8 cellular contexts compared by ENCODE assay signal in genomic region chr17:75404739-75405364, GRCh38. TPM values are rescaled to one million over a fixed set of nuclear protein-coding genes. Genes with fewer than 3 reads are reported as not detected.
A peak's percentile ranks its signal among the peaks of the same experiment; 100 is the strongest.
DNase-seq lines count a peak whose midpoint lies in the region; ATAC-seq, FAIRE-seq and TF ChIP-seq lines count a peak whose summit lies in the region.

No MANE protein-coding gene starts in this region.

- ATAC-seq in GM18870 (IDR thresholded peaks at IDR 0.05; ENCODE audit: unreplicated experiment) (peak; percentile 14), HG02970 (IDR thresholded peaks at IDR 0.05; ENCODE audit: low FRiP score, unreplicated experiment) (peak; percentile 16)

- H3K4me3 ChIP-seq in subcutaneous abdominal adipose tissue (ENCODE audit: low read depth in 1 of 5, low read length in 5 of 5), result peak overlapping the region; percentile 82 to 95 (median 95)

- no peaks in the 10 kb centered on the region for H3K9me3 ChIP-seq in subcutaneous abdominal adipose tissue (ENCODE audit: control insufficient read depth in 5 of 5, low read length in 5 of 5)

- H3K27ac ChIP-seq in subcutaneous abdominal adipose tissue (ENCODE audit: low read depth, low read length), result peak overlapping the region; percentile 92

- no peaks in the 10 kb centered on the region for H3K27me3 ChIP-seq in subcutaneous abdominal adipose tissue (ENCODE audit: control insufficient read depth in 5 of 5, insufficient read depth in 4 of 5, low read length in 5 of 5)

- peaks cover 4 to 44% (median 31%) of the 10 kb centered on the region in 5 donors for H3K4me1 ChIP-seq in subcutaneous abdominal adipose tissue (ENCODE audit: control insufficient read depth in 5 of 5, insufficient read depth in 5 of 5, low read length in 5 of 5)

- DNase-seq in NCI-H69 (lab: John Stamatoyannopoulos, UW) (peak; percentile 67), activated T-cell treated with anti-CD3 and anti-CD28 coated beads for 24 hours (ENCODE audit: low read depth) (peak; percentile 37), erythroblast (lab: John Stamatoyannopoulos, UW) (peak; percentile 74 to 81), myocyte (ENCODE audit: low read depth) (peak; percentile 36), GM12892 (ENCODE audit: insufficient read length) (no peak)

- peak overlapping the region; percentile 84 to 97 (median 95) for H3K9ac ChIP-seq in subcutaneous abdominal adipose tissue (ENCODE audit: low read length in 5 of 5)

- FAIRE-seq in GM12892 (lab: Jason Lieb, UNC), result no peak

- H3K36me3 ChIP-seq in subcutaneous abdominal adipose tissue (ENCODE audit: control insufficient read depth in 5 of 5, insufficient read depth in 5 of 5, low read length in 5 of 5), result no peaks in the 10 kb centered on the region

- TF ChIP-seq POLR2A in erythroblast (IDR thresholded peaks at IDR 0.05; ENCODE audit: low read length) (no peak), GM12892 (IDR thresholded peaks at IDR 0.05; ENCODE audit: low read depth, low read length) (no peak)

RNA-seq across cellular contexts. Expression of gene GRB2, which starts 0.6 kb away (rescaled TPM):
- 125 and 138 TPM in 2 replicates for total RNA-seq in myocyte
- 109 TPM for polyA plus RNA-seq in myocyte (2012)
- polyA plus RNA-seq in GM12892 (2012; ENCODE audit: missing spikeins), result 169 TPM

RNA-seq across cellular contexts. Expression of gene TMEM94, which starts 51.6 kb away (rescaled TPM):
- total RNA-seq in myocyte, result 73.0 and 80.0 TPM in 2 replicates
- 48.7 TPM for polyA plus RNA-seq in myocyte (2012)
- 23.5 TPM for polyA plus RNA-seq in GM12892 (2012; ENCODE audit: missing spikeins)
